Comparison of ENCODE assay signal across 7 cellular contexts in the genomic region with DNA sequence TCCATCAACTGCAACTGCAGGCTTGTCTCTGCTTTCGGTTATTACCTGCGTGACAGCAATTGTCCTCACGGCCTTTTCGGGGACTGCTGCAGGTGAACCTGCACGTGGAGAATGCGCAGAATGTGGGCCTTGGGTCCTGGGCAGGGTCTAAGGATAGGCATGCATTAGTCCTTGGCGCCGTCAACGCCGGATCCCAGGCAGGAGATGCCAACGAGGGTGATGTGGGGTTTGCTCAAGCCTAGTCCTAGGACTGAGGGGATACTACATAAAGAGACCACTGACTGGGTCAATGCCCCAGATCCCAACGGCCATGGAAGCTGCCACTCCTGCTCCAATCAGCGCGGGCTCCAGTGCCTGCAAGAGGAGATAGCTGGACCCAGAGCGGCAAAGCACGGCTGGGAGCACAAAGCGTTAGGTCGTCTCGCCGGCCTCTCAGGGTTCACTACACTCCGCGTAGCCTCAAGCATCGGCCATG. TPM values are rescaled to one million over a fixed set of nuclear protein-coding genes. Genes with fewer than 3 reads are reported as not detected.
A peak's percentile ranks its signal among the peaks of the same experiment; 100 is the strongest.
DNase-seq lines count a peak whose midpoint lies in the region; ATAC-seq and TF ChIP-seq lines count a peak whose summit lies in the region.

No MANE protein-coding gene starts in this region.

- no peak for TF ChIP-seq CTCF in Peyer's patch (IDR thresholded peaks at IDR 0.05)
- TF ChIP-seq CTCF in fibroblast of mammary gland (conservative IDR thresholded peaks at IDR 0.05; ENCODE audit: control insufficient read depth, insufficient read depth, low read depth, low read length) = no peak

- TF ChIP-seq POLR2A in Peyer's patch (IDR thresholded peaks at IDR 0.05) = no peak

- DNase-seq in Peyer's patch (no peak), fibroblast of mammary gland (ENCODE audit: low read depth) (no peak), NCI-H1930 (lab: John Stamatoyannopoulos, UW) (no peak), NCI-H128 (lab: John Stamatoyannopoulos, UW; ENCODE audit: unreplicated experiment) (no peak)

- H3K4me2 ChIP-seq in skeletal muscle satellite cell (ENCODE audit: low read length) = peak overlapping the region; percentile 86

- H3K27ac ChIP-seq in Peyer's patch = peak overlapping the region; percentile 85 to 95 (median 94)

- no peaks in the 10 kb centered on the region for H3K27me3 ChIP-seq in Peyer's patch
- no peaks in the 10 kb centered on the region for H3K27me3 ChIP-seq in skeletal muscle satellite cell (ENCODE audit: control insufficient read depth, insufficient read depth, low read length)

- peak overlapping the region; percentile 92 for H3K9ac ChIP-seq in skeletal muscle satellite cell (ENCODE audit: low read depth, low read length)

- peaks cover 0 to 48% (median 0%) of the 10 kb centered on the region in 3 donors for H3K36me3 ChIP-seq in Peyer's patch
- peaks cover 70% of the 10 kb centered on the region for H3K36me3 ChIP-seq in skeletal muscle satellite cell (ENCODE audit: insufficient read depth, low read length)

- H3K9me3 ChIP-seq in Peyer's patch (no peaks in the 10 kb centered on the region), skeletal muscle satellite cell (replicated peaks; ENCODE audit: low read length) (no peaks in the 10 kb centered on the region)

- H3K4me3 ChIP-seq in Peyer's patch (peak overlapping the region; percentile 54 to 95 (median 86)), fibroblast of mammary gland (ENCODE audit: control insufficient read depth, low read depth, low read length) (peak overlapping the region; percentile 37), skeletal muscle satellite cell (ENCODE audit: low read length) (peak overlapping the region; percentile 71)

- H3K4me1 ChIP-seq in Peyer's patch (peaks cover 0 to 77% (median 20%) of the 10 kb centered on the region in 4 donors), skeletal muscle satellite cell (ENCODE audit: control insufficient read depth, insufficient read depth, low read length) (peaks cover 61% of the 10 kb centered on the region)

- ATAC-seq in GM21723 (IDR thresholded peaks at IDR 0.05; ENCODE audit: unreplicated experiment) (peak; percentile 12), GM21737 (IDR thresholded peaks at IDR 0.05; ENCODE audit: unreplicated experiment) (no peak)

RNA-seq across cellular contexts. Expression of a gene that starts 0.4 kb away (rescaled TPM):
- 10 to 100 TPM; 23.1 to 34.6 (median 27.4) TPM for total RNA-seq in Peyer's patch
- 25.1 and 25.3 TPM in 2 replicates for total RNA-seq in skeletal muscle satellite cell (2012; rRNA removed)

RNA-seq across cellular contexts. Expression of a gene that starts 5.5 kb away (rescaled TPM):
- total RNA-seq in Peyer's patch = 10 to 100 TPM; 18.2 to 52.7 (median 26.4) TPM
- total RNA-seq in skeletal muscle satellite cell (2012; rRNA removed) = 113 and 146 TPM in 2 replicates
